In the genomic region with DNA sequence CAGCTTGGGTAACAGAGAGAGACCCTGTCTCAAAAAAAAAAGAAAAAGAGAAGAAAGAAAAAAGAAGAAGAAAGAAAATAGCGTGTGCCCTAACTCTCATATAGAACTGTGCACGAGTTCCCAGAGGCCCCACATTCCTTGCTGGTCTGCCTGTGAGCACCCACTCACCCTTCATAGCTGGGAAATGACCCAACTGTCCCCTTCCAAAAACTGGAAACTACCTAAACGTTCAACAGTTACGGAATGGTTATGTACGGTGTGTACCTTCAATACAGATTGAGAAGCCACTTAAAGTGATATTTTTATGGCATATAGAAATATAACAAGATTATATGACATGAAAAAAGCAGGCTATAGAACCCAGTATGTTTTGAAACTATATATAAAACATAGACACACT, we compare ENCODE assay signal across 23 cellular contexts.
A peak's percentile ranks its signal among the peaks of the same experiment; 100 is the strongest.
DNase-seq lines count a peak whose midpoint lies in the region; ATAC-seq, FAIRE-seq and TF ChIP-seq lines count a peak whose summit lies in the region.
"Had no signal": no experiment of that assay in that cellular context is flagged by ENCODE, and none has a peak within 500 bp of the region (broad histone marks: within the 10 kb centered on the region; RNA-seq: fewer than 3 reads in every experiment).

No MANE protein-coding gene starts in this region.

- H3K9me3 ChIP-seq in HepG2 (ENCODE audit: low read length) (no peaks in the 10 kb centered on the region), right lobe of liver (no peaks in the 10 kb centered on the region), osteoblast (ENCODE audit: low read depth, low read length) (no peaks in the 10 kb centered on the region), thyroid gland (no peaks in the 10 kb centered on the region), tibial nerve (peaks cover 0 to 10% (median 2%) of the 10 kb centered on the region in 4 donors)

- H3F3A ChIP-seq in GM23338 (replicated peaks; ENCODE audit: low read depth): no peaks in the 10 kb centered on the region

- no peak for TF ChIP-seq RAD21 in HepG2 (CRISPR knock-in tag; IDR thresholded peaks at IDR 0.05)

- POLR2A ChIA-PET in HepG2 (lab: Yijun Ruan, JAX): no interaction called here

- ATAC-seq in HepG2: no peak
- ATAC-seq in right lobe of liver: no peak
- ATAC-seq in GM23338: no peak

- H3K36me3 Mint-ChIP-seq in GM23338 (ENCODE audit: low read depth): peaks cover 2% of the 10 kb centered on the region; the same call in 2 of the 3 replicates
- H3K36me3 Mint-ChIP-seq in activated naive CD4-positive, alpha-beta T cell treated with anti-CD3 and anti-CD28 coated beads, Interleukin-2, amount 10 ng/mL, durations not matched to agents 7 days and 5 days: no peaks in the 10 kb centered on the region

- H3K4me3 Mint-ChIP-seq in GM23338: no peak overlapping the region
- no peak overlapping the region for H3K4me3 Mint-ChIP-seq in activated naive CD4-positive, alpha-beta T cell treated with anti-CD3 and anti-CD28 coated beads, Interleukin-2, amount 10 ng/mL, durations not matched to agents 7 days and 5 days
- H3K4me3 Mint-ChIP-seq: B cell, H9 had no signal

- TF ChIP-seq POLR2A in HepG2 (IDR thresholded peaks at IDR 0.05; ENCODE audit: insufficient read depth in 1 of 2, low read depth in 2 of 2, low read length in 2 of 2): no peak
- no peak for TF ChIP-seq POLR2A in right lobe of liver (IDR thresholded peaks at IDR 0.05)
- no peak for TF ChIP-seq POLR2A in thyroid gland (IDR thresholded peaks at IDR 0.05)
- TF ChIP-seq POLR2A in tibial nerve (IDR thresholded peaks at IDR 0.05): no peak

- H3K79me2 ChIP-seq in HepG2 (ENCODE audit: insufficient read depth, low read length): no peaks in the 10 kb centered on the region
- peaks cover 90% of the 10 kb centered on the region for H3K79me2 ChIP-seq in osteoblast (ENCODE audit: insufficient read depth, low read length)
- no peaks in the 10 kb centered on the region for H3K79me2 ChIP-seq in GM23338 (replicated peaks; ENCODE audit: insufficient read depth)

- H3K27ac ChIP-seq in HepG2 (ENCODE audit: extremely low read length, insufficient read depth, low read length) (no peak overlapping the region), right lobe of liver (no peak overlapping the region), osteoblast (ENCODE audit: low read depth, low read length) (peak overlapping the region; percentile 15), temporal lobe (ENCODE audit: low read depth, low read length) (peak overlapping the region; percentile 55), thyroid gland (no peak overlapping the region), tibial nerve (peak overlapping the region in 2 of 4 donors; percentile 21 to 58), GM23338 (ENCODE audit: low read depth) (no peak overlapping the region)
- H3K27ac ChIP-seq: PC-9, RWPE1 had no signal

- in situ Hi-C loops in HepG2 (cut with HindIII; ENCODE audit: extremely low pct_ligation_motif_present, low pct_unique_long_range_greater_than_20kb): no loop called here

- no peaks in the 10 kb centered on the region for H3K36me3 ChIP-seq in HepG2 (replicated peaks in 1 of 2; ENCODE audit: control insufficient read depth in 1 of 2, insufficient read depth in 2 of 2, low read length in 2 of 2)
- H3K36me3 ChIP-seq in right lobe of liver: no peaks in the 10 kb centered on the region
- no peaks in the 10 kb centered on the region for H3K36me3 ChIP-seq in osteoblast (ENCODE audit: insufficient read depth, low read length)
- no peaks in the 10 kb centered on the region for H3K36me3 ChIP-seq in thyroid gland
- peaks cover 0 to 6% (median 0%) of the 10 kb centered on the region in 3 donors for H3K36me3 ChIP-seq in tibial nerve
- H3K36me3 ChIP-seq in GM23338 (ENCODE audit: insufficient read depth): no peaks in the 10 kb centered on the region
- H3K36me3 ChIP-seq: MG63 had no signal

- H3K9ac ChIP-seq in HepG2 (ENCODE audit: insufficient read depth, low read depth, low read length): no peak overlapping the region

- CTCF ChIA-PET in HepG2 (lab: Yijun Ruan, JAX; ENCODE audit: low intra/inter-chr PET ratio, low total read pairs): no interaction called here
- CTCF ChIA-PET in activated naive CD4-positive, alpha-beta T cell treated with anti-CD3 and anti-CD28 coated beads, Interleukin-2, amount 10 ng/mL, durations not matched to agents 7 days and 5 days (lab: Charles Lee): interaction anchor here (0.9 to 1.2 kb wide), 2 partner anchors 12 to 35 kb away, joined by 3 read pairs; no protein-coding TSS in a partner anchor

- H4K20me1 ChIP-seq in HepG2 (ENCODE audit: insufficient read depth, low read length) (no peaks in the 10 kb centered on the region), osteoblast (ENCODE audit: insufficient read depth, low read length) (peaks cover 40% of the 10 kb centered on the region), GM23338 (replicated peaks; ENCODE audit: insufficient read depth) (no peaks in the 10 kb centered on the region)

- H2AFZ ChIP-seq in HepG2 (ENCODE audit: low read length) (no peak overlapping the region), osteoblast (ENCODE audit: low read length) (no peak overlapping the region), GM23338 (no peak overlapping the region)
- H2AFZ ChIP-seq: PC-9 had no signal

- peaks cover 8% of the 10 kb centered on the region; the same call in 1 of the 2 replicates for H3K4me1 ChIP-seq in HepG2 (ENCODE audit: insufficient read depth, low read length)
- H3K4me1 ChIP-seq in right lobe of liver: no peaks in the 10 kb centered on the region
- peaks cover 44% of the 10 kb centered on the region for H3K4me1 ChIP-seq in osteoblast (ENCODE audit: insufficient read depth, low read length)
- H3K4me1 ChIP-seq in thyroid gland: peaks cover 0 to 25% of the 10 kb centered on the region in 2 donors
- H3K4me1 ChIP-seq in tibial nerve: peaks cover 0 to 69% (median 14%) of the 10 kb centered on the region in 4 donors
- H3K4me1 ChIP-seq in GM23338 (ENCODE audit: insufficient read depth): no peaks in the 10 kb centered on the region

- no peaks in the 10 kb centered on the region for H3K9me2 ChIP-seq in GM23338 (ENCODE audit: insufficient read depth)

- H3K9me3 Mint-ChIP-seq in GM23338: peaks cover 3% of the 10 kb centered on the region
- H3K9me3 Mint-ChIP-seq in activated naive CD4-positive, alpha-beta T cell treated with anti-CD3 and anti-CD28 coated beads, Interleukin-2, amount 10 ng/mL, durations not matched to agents 7 days and 5 days: peaks cover 2% of the 10 kb centered on the region

- no peaks in the 10 kb centered on the region for H3K27me3 ChIP-seq in HepG2 (ENCODE audit: control insufficient read depth in 1 of 2, insufficient read depth in 2 of 2, low read length in 2 of 2)
- H3K27me3 ChIP-seq in right lobe of liver: no peaks in the 10 kb centered on the region
- H3K27me3 ChIP-seq in osteoblast (ENCODE audit: insufficient read depth, low read length): no peaks in the 10 kb centered on the region
- H3K27me3 ChIP-seq in thyroid gland: no peaks in the 10 kb centered on the region
- no peaks in the 10 kb centered on the region for H3K27me3 ChIP-seq in tibial nerve
- no peaks in the 10 kb centered on the region for H3K27me3 ChIP-seq in GM23338 (ENCODE audit: insufficient read depth)
- H3K27me3 ChIP-seq: MG63 had no signal

- WGBS in HepG2 (ENCODE audit: low lambda C conversion rate): 88% methylated on average over 5 of the region's 5 CpGs
- 74% methylated on average over 5 of the region's 5 CpGs for WGBS in right lobe of liver (ENCODE audit: insufficient coverage, low coverage, low lambda C conversion rate, missing lambda C conversion rate)
- WGBS in thyroid gland, 2 donors: 79 to 88% methylated on average over 5 of the region's 5 CpGs
- WGBS in tibial nerve, 2 donors: 57 to 68% methylated on average over 5 of the region's 5 CpGs

- no peak overlapping the region for H3K4me3 ChIP-seq in HepG2 (replicated peaks in 1 of 3; ENCODE audit: insufficient read depth in 1 of 3, low read depth in 2 of 3, low read length in 3 of 3)
- H3K4me3 ChIP-seq in right lobe of liver: no peak overlapping the region
- no peak overlapping the region for H3K4me3 ChIP-seq in osteoblast (ENCODE audit: insufficient read depth, low read length)
- no peak overlapping the region for H3K4me3 ChIP-seq in thyroid gland (replicated peaks in 1 of 3)
- H3K4me3 ChIP-seq in tibial nerve: no peak overlapping the region
- H3K4me3 ChIP-seq in GM23338: no peak overlapping the region
- H3K4me3 ChIP-seq: MG63, PC-9 had no signal

- no peaks in the 10 kb centered on the region for H3K4me1 Mint-ChIP-seq in GM23338
- H3K4me1 Mint-ChIP-seq in activated naive CD4-positive, alpha-beta T cell treated with anti-CD3 and anti-CD28 coated beads, Interleukin-2, amount 10 ng/mL, durations not matched to agents 7 days and 5 days: no peaks in the 10 kb centered on the region
- H3K4me1 Mint-ChIP-seq: B cell had no signal

- BruUV-seq in HepG2 (replicated peaks; lab: Mats Ljungman, UMichigan): no TSS peak

- TF ChIP-seq CTCF in HepG2 (CRISPR knock-in tag; IDR thresholded peaks at IDR 0.05) (no peak), right lobe of liver (IDR thresholded peaks at IDR 0.05) (no peak), osteoblast (IDR thresholded peaks at IDR 0.05; ENCODE audit: extremely low read depth, low read depth, low read length) (no peak), thyroid gland (IDR thresholded peaks at IDR 0.05) (no peak), tibial nerve (IDR thresholded peaks at IDR 0.05) (no peak), GM23338 (conservative IDR thresholded peaks at IDR 0.05; ENCODE audit: low read depth in 2 of 2) (no peak)

- H3K27ac Mint-ChIP-seq in GM23338: no peak overlapping the region
- no peak overlapping the region for H3K27ac Mint-ChIP-seq in activated naive CD4-positive, alpha-beta T cell treated with anti-CD3 and anti-CD28 coated beads, Interleukin-2, amount 10 ng/mL, durations not matched to agents 7 days and 5 days
- H3K27ac Mint-ChIP-seq: B cell had no signal

- no peak for FAIRE-seq in HepG2 (lab: Jason Lieb, UNC)

- DNase-seq in HepG2 (ENCODE audit: low spot score) (no peak), right lobe of liver (no peak), osteoblast (ENCODE audit: insufficient read length, low spot score, missing footprints) (no peak), thyroid gland (no peak), tibial nerve (ENCODE audit: low spot score in 2 of 2) (no peak), GM23338 (ENCODE audit: low spot score) (no peak)
- DNase-seq in activated naive CD4-positive, alpha-beta T cell treated with anti-CD3 and anti-CD28 coated beads, Interleukin-2, amount 10 ng/mL, durations not matched to agents 7 days and 5 days: no peak
- DNase-seq: 8988T, COR-L47, DMS 273 treated with DMSO at 0.1 percent for 48 hours, DND-41, H9, Kasumi-1, MG63, NCI-H1048, NCI-H1436, NCI-H2029, NCI-H2171, NCI-H526, PC-9 had no signal

- H3K27me3 Mint-ChIP-seq in GM23338 (ENCODE audit: insufficient read depth, low read depth, poor library complexity): peaks cover 2% of the 10 kb centered on the region
- peaks cover 8% of the 10 kb centered on the region for H3K27me3 Mint-ChIP-seq in activated naive CD4-positive, alpha-beta T cell treated with anti-CD3 and anti-CD28 coated beads, Interleukin-2, amount 10 ng/mL, durations not matched to agents 7 days and 5 days

- TF ChIP-seq EP300 in HepG2 (IDR thresholded peaks at IDR 0.05; ENCODE audit: low read depth in 2 of 2, low read length in 2 of 2) (no peak), HepG2 (CRISPR knock-in tag; IDR thresholded peaks at IDR 0.05; ENCODE audit: borderline replicate concordance) (no peak), tibial nerve (IDR thresholded peaks at IDR 0.05) (no peak)

- intact Hi-C loops in HepG2 (cut with micrococcal nuclease; ENCODE audit: unreplicated experiment) (no loop called here), right lobe of liver (cut with DNase I) (no loop called here), thyroid gland (cut with DNase I) (no loop called here)

- H3K4me2 ChIP-seq in HepG2 (ENCODE audit: low read depth, low read length): no peak overlapping the region
- H3K4me2 ChIP-seq in osteoblast (ENCODE audit: insufficient read depth, low read length): no peak overlapping the region
- H3K4me2 ChIP-seq in GM23338: no peak overlapping the region
- H3K4me2 ChIP-seq: PC-9 had no signal

Comparison
In these comparisons a context has a peak if more than half of its experiments do, and no peak if none do; other contexts are left out.
1. H3K27ac ChIP-seq: peak in osteoblast (single experiment) and temporal lobe (single experiment); none in HepG2 (single experiment), right lobe of liver (0 of 3), thyroid gland (0 of 3) and GM23338 (single experiment).